Comparison of ENCODE assay signal across 8 cellular contexts in genomic region chr2:218806346-218806978, GRCh38. TPM values are rescaled to one million over a fixed set of nuclear protein-coding genes. Genes with fewer than 3 reads are reported as not detected.
DNase-seq lines count a peak whose midpoint lies in the region; ATAC-seq and TF ChIP-seq lines count a peak whose summit lies in the region.

No MANE protein-coding gene starts in this region.

- no peak overlapping the region for H2AFZ ChIP-seq in fibroblast of lung (ENCODE audit: low read length)

- peaks cover 3% of the 10 kb centered on the region for H3K4me1 ChIP-seq in fibroblast of lung (ENCODE audit: control insufficient read depth, extremely low read depth, insufficient read depth, low read length)
- H3K4me1 ChIP-seq in prostate gland (replicated peaks), result no peaks in the 10 kb centered on the region

- peaks cover 4 to 6% of the 10 kb centered on the region in 2 donors for H3K4me1 Mint-ChIP-seq in natural killer cell treated with Interleukin-12 subunit alpha and Interleukin-12 subunit beta and Interleukin-15 and Interleukin-18, amount 100 ng/mL, for 72 hours (ENCODE audit: low read depth in 2 of 2)
- peaks cover 0 to 5% of the 10 kb centered on the region in 2 donors for H3K4me1 Mint-ChIP-seq in natural killer cell

- H3K9me3 ChIP-seq in fibroblast of lung (ENCODE audit: control insufficient read depth, insufficient read depth, low read depth, low read length) (no peaks in the 10 kb centered on the region), prostate gland (no peaks in the 10 kb centered on the region)

- peak; percentile 57 to 59 for ATAC-seq in natural killer cell treated with Interleukin-12 subunit alpha and Interleukin-12 subunit beta and Interleukin-15 and Interleukin-18, amount 100 ng/mL, for 72 hours
- ATAC-seq in natural killer cell, result no peak
- ATAC-seq in GM18502 (IDR thresholded peaks at IDR 0.05; ENCODE audit: poor library complexity, unreplicated experiment), result no peak
- ATAC-seq in GM19023 (IDR thresholded peaks at IDR 0.05; ENCODE audit: unreplicated experiment), result no peak
- no peak for ATAC-seq in HG02678 (IDR thresholded peaks at IDR 0.05; ENCODE audit: unreplicated experiment)

- no peak for DNase-seq in natural killer cell treated with Interleukin-12 subunit alpha and Interleukin-12 subunit beta and Interleukin-15 and Interleukin-18, amount 100 ng/mL, for 72 hours (ENCODE audit: low spot score)
- DNase-seq in natural killer cell (no peak), OCI-M1 (lab: John Stamatoyannopoulos, UW) (peak; percentile 97), fibroblast of lung (ENCODE audit: low read depth in 2 of 2) (peak; percentile 98 to 99), prostate gland (ENCODE audit: low spot score) (peak; percentile 68)

- peaks cover 11% of the 10 kb centered on the region for H3K36me3 Mint-ChIP-seq in natural killer cell treated with Interleukin-12 subunit alpha and Interleukin-12 subunit beta and Interleukin-15 and Interleukin-18, amount 100 ng/mL, for 72 hours
- H3K36me3 Mint-ChIP-seq in natural killer cell, result no peaks in the 10 kb centered on the region

- intact Hi-C loops in natural killer cell (cut with micrococcal nuclease) (no loop called here), prostate gland (cut with DNase I) (no loop called here)

- no peak overlapping the region for H3K27ac Mint-ChIP-seq in natural killer cell treated with Interleukin-12 subunit alpha and Interleukin-12 subunit beta and Interleukin-15 and Interleukin-18, amount 100 ng/mL, for 72 hours
- no peak overlapping the region for H3K27ac Mint-ChIP-seq in natural killer cell

- H3K4me3 ChIP-seq in fibroblast of lung (replicated peaks in 1 of 4; ENCODE audit: control extremely low read depth in 1 of 4, insufficient read depth in 1 of 4, low read depth in 3 of 4, low read length in 4 of 4) (no peak overlapping the region), prostate gland (no peak overlapping the region)

- TF ChIP-seq POLR2A in prostate gland (IDR thresholded peaks at IDR 0.05), result no peak

- H3K79me2 ChIP-seq in fibroblast of lung (ENCODE audit: control insufficient read depth, insufficient read depth, low read length), result no peaks in the 10 kb centered on the region

- peak overlapping the region; percentile 49 for H3K4me2 ChIP-seq in fibroblast of lung (ENCODE audit: extremely low read depth, insufficient read depth, low read length)

- H3K27ac ChIP-seq in fibroblast of lung (ENCODE audit: insufficient read depth, low read length) (peak overlapping the region; percentile 68), prostate gland (peak overlapping the region; percentile 67 to 70)

- no peak overlapping the region for H3K4me3 Mint-ChIP-seq in natural killer cell treated with Interleukin-12 subunit alpha and Interleukin-12 subunit beta and Interleukin-15 and Interleukin-18, amount 100 ng/mL, for 72 hours
- H3K4me3 Mint-ChIP-seq in natural killer cell, result no peak overlapping the region

- peaks cover 19 to 30% of the 10 kb centered on the region in 2 donors for H3K27me3 Mint-ChIP-seq in natural killer cell treated with Interleukin-12 subunit alpha and Interleukin-12 subunit beta and Interleukin-15 and Interleukin-18, amount 100 ng/mL, for 72 hours
- peaks cover 15 to 33% of the 10 kb centered on the region in 2 donors for H3K27me3 Mint-ChIP-seq in natural killer cell (ENCODE audit: low read depth in 2 of 2)

- H4K20me1 ChIP-seq in fibroblast of lung (ENCODE audit: control insufficient read depth, extremely low read depth, insufficient read depth, low read length), result no peaks in the 10 kb centered on the region

- no peaks in the 10 kb centered on the region for H3K36me3 ChIP-seq in fibroblast of lung (ENCODE audit: control insufficient read depth, insufficient read depth, low read length)
- no peaks in the 10 kb centered on the region for H3K36me3 ChIP-seq in prostate gland

- no peaks in the 10 kb centered on the region for H3K27me3 ChIP-seq in fibroblast of lung (ENCODE audit: control insufficient read depth, insufficient read depth, low read length)
- no peaks in the 10 kb centered on the region for H3K27me3 ChIP-seq in prostate gland (replicated peaks; ENCODE audit: insufficient read depth)

- 21% methylated on average over 10 of the region's 10 CpGs for WGBS in prostate gland

- peaks cover 3% of the 10 kb centered on the region for H3K9me3 Mint-ChIP-seq in natural killer cell treated with Interleukin-12 subunit alpha and Interleukin-12 subunit beta and Interleukin-15 and Interleukin-18, amount 100 ng/mL, for 72 hours
- peaks cover 2 to 5% of the 10 kb centered on the region in 2 donors for H3K9me3 Mint-ChIP-seq in natural killer cell

- TF ChIP-seq CTCF in natural killer cell (IDR thresholded peaks at IDR 0.05) (no peak), fibroblast of lung (conservative IDR thresholded peaks at IDR 0.05 in 1 of 2, IDR thresholded peaks at IDR 0.05 in 1 of 2; ENCODE audit: low read depth in 1 of 2, low read length in 2 of 2) (no peak), prostate gland (IDR thresholded peaks at IDR 0.05) (no peak)

- no peak overlapping the region for H3K9ac ChIP-seq in fibroblast of lung (ENCODE audit: insufficient read depth, low read length)

RNA-seq across cellular contexts. Expression of gene CYP27A1, which starts 24.5 kb away (rescaled TPM):
- under 1 TPM in 1 of 2 donors, not detected in 1; 0.24 TPM for total RNA-seq in natural killer cell treated with Interleukin-12 subunit alpha and Interleukin-12 subunit beta and Interleukin-15 and Interleukin-18, amount 100 ng/mL, for 72 hours
- total RNA-seq in natural killer cell (1 to 10 TPM in 1 of 3 donors, under 1 TPM in 1, not detected in 1; 0.61 to 1.6 TPM), fibroblast of lung (40.6 and 53.8 TPM in 2 replicates), prostate gland (10 to 100 TPM; 97.7 to 98.3 TPM)
- 12.7 and 16.2 TPM in 2 replicates for polyA plus RNA-seq in fibroblast of lung
- polyA plus RNA-seq in fibroblast of lung (2012), result 8.2 and 10.1 TPM in 2 replicates
- 20.2 and 38.0 TPM in 2 replicates for polyA minus RNA-seq in fibroblast of lung (ENCODE audit: low replicate concordance)

RNA-seq across cellular contexts. Expression of gene PRKAG3, which starts 25.1 kb away (rescaled TPM):
- total RNA-seq in natural killer cell treated with Interleukin-12 subunit alpha and Interleukin-12 subunit beta and Interleukin-15 and Interleukin-18, amount 100 ng/mL, for 72 hours, result not detected
- not detected for total RNA-seq in natural killer cell
- total RNA-seq in fibroblast of lung, result 0.26 and 0.33 TPM in 2 replicates
- 0.02 TPM in 1 of 2 replicates, not detected in the other for polyA plus RNA-seq in fibroblast of lung
- polyA plus RNA-seq in fibroblast of lung (2012), result not detected in 2 replicates
- not detected in 2 replicates for polyA minus RNA-seq in fibroblast of lung (ENCODE audit: low replicate concordance)
- under 1 TPM in 1 of 2 donors, not detected in 1; 0.14 TPM for total RNA-seq in prostate gland

RNA-seq across cellular contexts. Expression of gene WNT6, which starts 53.1 kb away (rescaled TPM):
- total RNA-seq in natural killer cell treated with Interleukin-12 subunit alpha and Interleukin-12 subunit beta and Interleukin-15 and Interleukin-18, amount 100 ng/mL, for 72 hours, result not detected
- not detected for total RNA-seq in natural killer cell
- total RNA-seq in fibroblast of lung, result not detected in 2 replicates
- not detected in 2 replicates for polyA plus RNA-seq in fibroblast of lung
- not detected in 2 replicates for polyA plus RNA-seq in fibroblast of lung (2012)
- polyA minus RNA-seq in fibroblast of lung (ENCODE audit: low replicate concordance), result not detected in 2 replicates
- 10 to 100 TPM in 1 of 2 donors, 1 to 10 TPM in 1; 8.0 to 56.5 TPM for total RNA-seq in prostate gland

Comparison
In these comparisons a context has a peak if more than half of its experiments do, and no peak if none do; other contexts are left out.
1. ATAC-seq: peak in natural killer cell treated with Interleukin-12 subunit alpha and Interleukin-12 subunit beta and Interleukin-15 and Interleukin-18, amount 100 ng/mL, for 72 hours (2 of 2); none in natural killer cell (0 of 3), GM18502 (single experiment), GM19023 (single experiment) and HG02678 (single experiment).
2. DNase-seq: peak in OCI-M1 (single experiment), fibroblast of lung (2 of 2) and prostate gland (single experiment); none in natural killer cell treated with Interleukin-12 subunit alpha and Interleukin-12 subunit beta and Interleukin-15 and Interleukin-18, amount 100 ng/mL, for 72 hours (single experiment) and natural killer cell (single experiment).
3. RNA of gene CYP27A1, which starts 24.5 kb away (total RNA-seq): 97.7 to 98.3 TPM in prostate gland and 40.6 to 53.8 TPM in fibroblast of lung; 0.61 to 1.6 TPM in natural killer cell and 0.24 TPM in natural killer cell treated with Interleukin-12 subunit alpha and Interleukin-12 subunit beta and Interleukin-15 and Interleukin-18, amount 100 ng/mL, for 72 hours; every median in the first group is over 10 times any median in the second.